Comparison of ENCODE assay signal across 24 cellular contexts in the genomic region with DNA sequence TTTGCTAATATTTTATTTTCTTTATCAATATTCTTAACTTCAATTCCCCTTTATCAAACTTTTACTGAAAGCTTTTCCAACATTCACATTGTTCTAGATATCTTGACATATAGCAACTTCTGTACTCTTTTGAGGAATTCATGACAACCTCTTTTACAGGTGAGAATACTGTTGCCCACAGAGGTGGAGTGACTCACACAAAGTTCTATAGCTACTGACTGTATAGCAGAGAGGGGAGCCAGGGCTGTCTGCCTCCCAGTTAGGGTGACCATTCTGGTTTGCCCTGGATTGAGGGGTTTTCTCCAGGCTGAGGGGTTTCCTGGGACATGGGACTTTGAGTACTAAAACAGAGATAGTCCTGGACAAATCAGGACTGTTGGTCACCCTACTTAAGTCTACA.
"Had no signal": no experiment of that assay in that cellular context is flagged by ENCODE, and none has a peak within 500 bp of the region (broad histone marks: within the 10 kb centered on the region; RNA-seq: fewer than 3 reads in every experiment).

No MANE protein-coding gene starts in this region.

- H3K4me3 Mint-ChIP-seq: endodermal cell, nephron had no signal

- H3K36me3 ChIP-seq: colonic mucosa, right lobe of liver had no signal

- H2AFZ ChIP-seq: hepatocyte had no signal

- H3K27me3 ChIP-seq: colonic mucosa, hepatocyte, pancreas, right lobe of liver, tibial artery, upper lobe of right lung had no signal

- H3K79me2 ChIP-seq: hepatocyte had no signal

- H3K4me3 ChIP-seq: colonic mucosa, hepatocyte, left ventricle myocardium inferior, lung, pancreas, right lobe of liver, tibial artery, upper lobe of right lung had no signal

- DNase-seq: cerebellar nuclear complex; colonic mucosa; effector CD4-positive, alpha-beta T cell; endodermal cell; foreskin melanocyte; head of caudate nucleus; kidney; left cardiac atrium; left ventricle myocardium inferior; mesendoderm; naive B cell; occipital lobe; pancreas; retina; right lobe of liver; stimulated activated CD4-positive, alpha-beta T cell treated with anti-CD3 and anti-CD28 coated beads, Interleukin-4, amount 100 ng/mL, for 1 hour; stimulated activated CD8-positive, alpha-beta memory T cell treated with anti-CD3 and anti-CD28 coated beads, Interleukin-4, amount 100 ng/mL, for 48 hours; stimulated activated naive CD4-positive, alpha-beta T cell treated with Interleukin-2 at 50 U/mL for 16 hours; tibial artery; upper lobe of right lung had no signal

- H3K27ac ChIP-seq: colonic mucosa, hepatocyte, left ventricle myocardium inferior, tibial artery, upper lobe of right lung had no signal

- H3K9me3 ChIP-seq: colonic mucosa, left ventricle myocardium inferior, pancreas, right lobe of liver, tibial artery, upper lobe of right lung had no signal

- H3K4me1 Mint-ChIP-seq: nephron had no signal

- H3K4me1 ChIP-seq: colonic mucosa, tibial artery, upper lobe of right lung had no signal

- H3K9me3 Mint-ChIP-seq: nephron had no signal

- H3K27me3 Mint-ChIP-seq: naive B cell, progenitor cell of endocrine pancreas had no signal

- H3K4me2 ChIP-seq: hepatocyte had no signal

- ATAC-seq: left cardiac atrium, right lobe of liver, upper lobe of right lung had no signal

- H3K27ac Mint-ChIP-seq: endodermal cell, nephron had no signal
